ENCODE assay signal across 10 cellular contexts in the genomic region with DNA sequence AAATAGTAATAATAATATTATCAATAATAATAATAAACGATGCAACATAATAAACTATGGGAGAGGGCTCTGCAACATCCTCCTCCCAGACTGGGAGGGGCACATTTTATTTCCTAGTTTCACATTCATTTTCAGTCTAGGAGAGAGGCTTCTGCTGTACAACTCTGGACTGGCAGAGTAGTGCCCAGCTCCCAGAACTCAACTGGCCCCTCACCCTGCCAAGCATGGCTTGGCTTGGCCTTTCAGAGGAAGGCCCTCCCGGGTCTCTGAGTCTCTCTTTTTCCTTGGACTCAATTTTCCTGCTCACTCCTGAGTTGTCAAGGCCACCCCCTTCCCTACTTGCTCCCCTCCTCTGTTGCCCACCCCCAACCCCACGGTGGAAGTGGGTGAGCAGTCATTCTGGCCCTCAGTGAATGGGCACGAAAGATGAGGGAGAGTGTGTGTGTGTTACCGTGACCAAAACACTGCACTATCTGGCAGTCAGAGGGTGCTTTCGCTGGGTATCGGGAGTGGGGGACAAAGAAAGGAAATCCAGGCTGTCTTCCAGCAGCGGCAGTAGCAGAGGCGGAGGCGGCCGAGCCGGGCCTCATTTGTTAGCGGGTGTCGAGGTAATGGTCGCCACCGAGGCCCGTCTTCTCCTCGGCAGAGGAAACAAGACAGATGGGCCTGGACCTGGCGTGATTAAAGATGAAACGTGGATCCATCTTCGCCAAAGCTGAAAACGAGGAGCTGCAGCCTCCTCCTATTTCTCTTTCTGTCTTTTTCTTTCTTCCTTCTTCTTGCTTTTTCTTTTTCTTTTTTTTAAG. TPM values are rescaled to one million over a fixed set of nuclear protein-coding genes. Genes with fewer than 3 reads are reported as not detected.
DNase-seq lines count a peak whose midpoint lies in the region; ATAC-seq and TF ChIP-seq lines count a peak whose summit lies in the region.
"Had no signal": no experiment of that assay in that cellular context is flagged by ENCODE, and none has a peak within 500 bp of the region (broad histone marks: within the 10 kb centered on the region; RNA-seq: fewer than 3 reads in every experiment).

No MANE protein-coding gene starts in this region.

- H3K9me3 ChIP-seq in left lung (no peaks in the 10 kb centered on the region), thoracic aorta (no peaks in the 10 kb centered on the region)

- intact Hi-C loops in activated CD8-positive, alpha-beta T cell treated with anti-CD3 and anti-CD28 coated beads for 36 hours (cut with micrococcal nuclease) = no loop called here
- intact Hi-C loops in left lung (cut with DNase I) = no loop called here

- CTCF ChIA-PET in activated CD8-positive, alpha-beta T cell treated with anti-CD3 and anti-CD28 coated beads, Interleukin-2, amount 10 ng/mL, durations not matched to agents 7 days and 5 days (lab: Charles Lee) = interaction anchor here (1.2 kb wide), 1 partner anchor 17 kb away, joined by 3 read pairs; the partner anchor contains the start of gene HOXB5
- CTCF ChIA-PET in activated CD8-positive, alpha-beta T cell treated with anti-CD3 and anti-CD28 coated beads for 36 hours (lab: Charles Lee) = no interaction called here

- H3K27ac Mint-ChIP-seq in activated CD8-positive, alpha-beta T cell treated with anti-CD3 and anti-CD28 coated beads, Interleukin-2, amount 10 ng/mL, durations not matched to agents 7 days and 5 days = no peak overlapping the region
- no peak overlapping the region for H3K27ac Mint-ChIP-seq in activated CD8-positive, alpha-beta T cell treated with anti-CD3 and anti-CD28 coated beads for 36 hours
- no peak overlapping the region for H3K27ac Mint-ChIP-seq in type B pancreatic cell
- H3K27ac Mint-ChIP-seq: activated naive CD4-positive, alpha-beta T cell treated with anti-CD3 and anti-CD28 coated beads, Interleukin-2, amount 50 U/mL, for 72 hours had no signal

- H3K27me3 ChIP-seq in left lung = peaks cover 47 to 100% of the 10 kb centered on the region in 2 donors
- H3K27me3 ChIP-seq in thoracic aorta (replicated peaks; ENCODE audit: insufficient read depth) = no peaks in the 10 kb centered on the region

- H3K4me1 Mint-ChIP-seq in activated CD8-positive, alpha-beta T cell treated with anti-CD3 and anti-CD28 coated beads, Interleukin-2, amount 10 ng/mL, durations not matched to agents 7 days and 5 days (ENCODE audit: low read depth) = peaks cover 50% of the 10 kb centered on the region
- peaks cover 27% of the 10 kb centered on the region for H3K4me1 Mint-ChIP-seq in activated CD8-positive, alpha-beta T cell treated with anti-CD3 and anti-CD28 coated beads for 36 hours (ENCODE audit: low read depth)
- peaks cover 45% of the 10 kb centered on the region for H3K4me1 Mint-ChIP-seq in type B pancreatic cell (ENCODE audit: unreplicated experiment)

- H3K4me3 ChIP-seq in left lung (peak overlapping the region in 1 of 2 donors; percentile 46), thoracic aorta (peak overlapping the region; percentile 72)

- no peaks in the 10 kb centered on the region for H3K36me3 ChIP-seq in left lung
- H3K36me3 ChIP-seq in thoracic aorta = no peaks in the 10 kb centered on the region

- H3K4me3 Mint-ChIP-seq in activated CD8-positive, alpha-beta T cell treated with anti-CD3 and anti-CD28 coated beads, Interleukin-2, amount 10 ng/mL, durations not matched to agents 7 days and 5 days = peak overlapping the region; percentile 27
- no peak overlapping the region for H3K4me3 Mint-ChIP-seq in activated CD8-positive, alpha-beta T cell treated with anti-CD3 and anti-CD28 coated beads for 36 hours
- H3K4me3 Mint-ChIP-seq in type B pancreatic cell = no peak overlapping the region

- H3K9me3 Mint-ChIP-seq in activated CD8-positive, alpha-beta T cell treated with anti-CD3 and anti-CD28 coated beads, Interleukin-2, amount 10 ng/mL, durations not matched to agents 7 days and 5 days (ENCODE audit: insufficient read depth) = no peaks in the 10 kb centered on the region
- H3K9me3 Mint-ChIP-seq in activated CD8-positive, alpha-beta T cell treated with anti-CD3 and anti-CD28 coated beads for 36 hours = no peaks in the 10 kb centered on the region
- H3K9me3 Mint-ChIP-seq in type B pancreatic cell = no peaks in the 10 kb centered on the region
- H3K9me3 Mint-ChIP-seq: activated naive CD4-positive, alpha-beta T cell treated with anti-CD3 and anti-CD28 coated beads, Interleukin-2, amount 50 U/mL, for 72 hours had no signal

- ATAC-seq in activated CD8-positive, alpha-beta T cell treated with anti-CD3 and anti-CD28 coated beads, Interleukin-2, amount 10 ng/mL, durations not matched to agents 7 days and 5 days = no peak
- ATAC-seq in activated CD8-positive, alpha-beta T cell treated with anti-CD3 and anti-CD28 coated beads for 36 hours = no peak
- ATAC-seq in left lung (no peak), thoracic aorta (ENCODE audit: insufficient number of reproducible peaks, low FRiP score, low read depth) (no peak)
- ATAC-seq: activated naive CD4-positive, alpha-beta T cell treated with anti-CD3 and anti-CD28 coated beads, Interleukin-2, amount 50 U/mL, for 72 hours had no signal

- 14 to 26% (median 18%) methylated on average over 22 of the region's 22 CpGs for WGBS in adipose tissue, 3 donors

- DNase-seq in activated CD8-positive, alpha-beta T cell treated with anti-CD3 and anti-CD28 coated beads, Interleukin-2, amount 10 ng/mL, durations not matched to agents 7 days and 5 days = no peak
- DNase-seq in activated CD8-positive, alpha-beta T cell treated with anti-CD3 and anti-CD28 coated beads for 36 hours = no peak
- DNase-seq in left lung = no peak
- no peak for DNase-seq in thoracic aorta (ENCODE audit: low spot score)
- no peak for DNase-seq in NCI-H1694 (lab: John Stamatoyannopoulos, UW)
- no peak for DNase-seq in type B pancreatic cell (ENCODE audit: extremely low spot score, unreplicated experiment)
- no peak for DNase-seq in cerebellar nuclear complex (lab: John Stamatoyannopoulos, UW)
- DNase-seq: NCI-H446 had no signal

- POLR2A ChIA-PET in activated CD8-positive, alpha-beta T cell treated with anti-CD3 and anti-CD28 coated beads, Interleukin-2, amount 10 ng/mL, durations not matched to agents 7 days and 5 days (lab: Charles Lee) = no interaction called here
- POLR2A ChIA-PET in activated CD8-positive, alpha-beta T cell treated with anti-CD3 and anti-CD28 coated beads for 36 hours (lab: Charles Lee) = interaction anchor here (0.7 to 1.9 kb wide), 3 partner anchors 10 to 53 kb away, joined by 3 to 5 read pairs (median 3); no protein-coding TSS in a partner anchor

- no peak for TF ChIP-seq CTCF in activated CD8-positive, alpha-beta T cell treated with anti-CD3 and anti-CD28 coated beads for 36 hours (IDR thresholded peaks at IDR 0.05)
- TF ChIP-seq CTCF in left lung (IDR thresholded peaks at IDR 0.05) (no peak), thoracic aorta (IDR thresholded peaks at IDR 0.05) (no peak), type B pancreatic cell (conservative IDR thresholded peaks at IDR 0.05) (no peak)

- peaks cover 19% of the 10 kb centered on the region for H3K27me3 Mint-ChIP-seq in activated CD8-positive, alpha-beta T cell treated with anti-CD3 and anti-CD28 coated beads, Interleukin-2, amount 10 ng/mL, durations not matched to agents 7 days and 5 days (ENCODE audit: low read depth)
- H3K27me3 Mint-ChIP-seq in activated CD8-positive, alpha-beta T cell treated with anti-CD3 and anti-CD28 coated beads for 36 hours = peaks cover 21% of the 10 kb centered on the region
- peaks cover 67% of the 10 kb centered on the region for H3K27me3 Mint-ChIP-seq in type B pancreatic cell

- H3K27ac ChIP-seq in adipose tissue (ENCODE audit: low read depth, low read length) (peak overlapping the region; percentile 11), left lung (peak overlapping the region; percentile 72 to 95), thoracic aorta (peak overlapping the region; percentile 89 to 97)

- H3K4me1 ChIP-seq in left lung (peaks cover 3 to 31% of the 10 kb centered on the region in 2 donors), thoracic aorta (ENCODE audit: control insufficient read depth in 1 of 2, low read depth in 2 of 2) (peaks cover 32 to 67% of the 10 kb centered on the region in 2 donors)

- peaks cover 7% of the 10 kb centered on the region for H3K36me3 Mint-ChIP-seq in activated CD8-positive, alpha-beta T cell treated with anti-CD3 and anti-CD28 coated beads, Interleukin-2, amount 10 ng/mL, durations not matched to agents 7 days and 5 days (ENCODE audit: low read depth)
- no peaks in the 10 kb centered on the region for H3K36me3 Mint-ChIP-seq in activated CD8-positive, alpha-beta T cell treated with anti-CD3 and anti-CD28 coated beads for 36 hours (ENCODE audit: low read depth)
- H3K36me3 Mint-ChIP-seq in type B pancreatic cell = peaks cover 22% of the 10 kb centered on the region

RNA-seq across cellular contexts. Expression of gene HOXB4, which starts 2.3 kb away (rescaled TPM):
- total RNA-seq in activated CD8-positive, alpha-beta T cell treated with anti-CD3 and anti-CD28 coated beads, Interleukin-2, amount 10 ng/mL, durations not matched to agents 7 days and 5 days = 1 to 10 TPM; 5.7 to 6.1 TPM
- total RNA-seq in activated CD8-positive, alpha-beta T cell treated with anti-CD3 and anti-CD28 coated beads for 36 hours = 1 to 10 TPM; 1.7 to 2.0 TPM
- polyA plus RNA-seq in adipose tissue = 1 to 10 TPM; 1.1 to 5.4 (median 3.6) TPM
- total RNA-seq in left lung (1 to 10 TPM; 4.5 to 4.8 TPM), thoracic aorta (10 to 100 TPM in 1 of 2 donors, 1 to 10 TPM in 1; 6.2 to 11.5 TPM), type B pancreatic cell (ENCODE audit: low replicate concordance) (14.8 and 27.0 TPM in 2 replicates)

RNA-seq across cellular contexts. Expression of gene HOXB3, which starts 14.2 kb away (rescaled TPM):
- total RNA-seq in activated CD8-positive, alpha-beta T cell treated with anti-CD3 and anti-CD28 coated beads, Interleukin-2, amount 10 ng/mL, durations not matched to agents 7 days and 5 days = 10 to 100 TPM in 1 of 2 experiments, 1 to 10 TPM in 1; 8.2 to 10.3 TPM
- total RNA-seq in activated CD8-positive, alpha-beta T cell treated with anti-CD3 and anti-CD28 coated beads for 36 hours = 1 to 10 TPM; 1.4 to 2.0 TPM
- 10 to 100 TPM in 1 of 3 donors, 1 to 10 TPM in 2; 2.6 to 10.2 (median 9.6) TPM for polyA plus RNA-seq in adipose tissue
- total RNA-seq in left lung (10 to 100 TPM; 10.4 to 15.0 TPM), thoracic aorta (10 to 100 TPM; 26.8 to 33.3 TPM), type B pancreatic cell (ENCODE audit: low replicate concordance) (46.9 and 93.7 TPM in 2 replicates)

RNA-seq across cellular contexts. Expression of gene HOXB5, which starts 17.7 kb away (rescaled TPM):
- total RNA-seq in activated CD8-positive, alpha-beta T cell treated with anti-CD3 and anti-CD28 coated beads, Interleukin-2, amount 10 ng/mL, durations not matched to agents 7 days and 5 days = not detected
- total RNA-seq in activated CD8-positive, alpha-beta T cell treated with anti-CD3 and anti-CD28 coated beads for 36 hours = not detected
- 1 to 10 TPM in 2 of 3 donors, under 1 TPM in 1; 0.59 to 3.9 (median 2.2) TPM for polyA plus RNA-seq in adipose tissue
- total RNA-seq in left lung (1 to 10 TPM; 3.3 to 4.2 TPM), thoracic aorta (1 to 10 TPM in 1 of 2 donors, under 1 TPM in 1; 0.56 to 3.8 TPM), type B pancreatic cell (ENCODE audit: low replicate concordance) (10.1 and 20.8 TPM in 2 replicates)
- total RNA-seq: activated naive CD4-positive, alpha-beta T cell treated with anti-CD3 and anti-CD28 coated beads, Interleukin-2, amount 50 U/mL, for 72 hours had no signal

RNA-seq across cellular contexts. Expression of gene HOXB6, which starts 28.9 kb away (rescaled TPM):
- total RNA-seq in activated CD8-positive, alpha-beta T cell treated with anti-CD3 and anti-CD28 coated beads, Interleukin-2, amount 10 ng/mL, durations not matched to agents 7 days and 5 days = not detected
- not detected for total RNA-seq in activated CD8-positive, alpha-beta T cell treated with anti-CD3 and anti-CD28 coated beads for 36 hours
- 10 to 100 TPM in 2 of 3 donors, 1 to 10 TPM in 1; 1.8 to 14.7 (median 10.4) TPM for polyA plus RNA-seq in adipose tissue
- total RNA-seq in left lung = 1 to 10 TPM; 5.1 to 6.7 TPM
- total RNA-seq in thoracic aorta = 1 to 10 TPM; 4.2 to 9.9 TPM
- 17.6 and 20.3 TPM in 2 replicates for total RNA-seq in type B pancreatic cell (ENCODE audit: low replicate concordance)

RNA-seq across cellular contexts. Expression of gene HOXB2, which starts 31.0 kb away (rescaled TPM):
- 10 to 100 TPM; 15.7 to 17.7 TPM for total RNA-seq in activated CD8-positive, alpha-beta T cell treated with anti-CD3 and anti-CD28 coated beads, Interleukin-2, amount 10 ng/mL, durations not matched to agents 7 days and 5 days
- total RNA-seq in activated CD8-positive, alpha-beta T cell treated with anti-CD3 and anti-CD28 coated beads for 36 hours = 10 to 100 TPM; 12.6 to 13.0 TPM
- polyA plus RNA-seq in adipose tissue = 10 to 100 TPM in 2 of 3 donors, 1 to 10 TPM in 1; 5.0 to 33.9 (median 24.3) TPM
- total RNA-seq in left lung = 10 to 100 TPM in 1 of 2 donors, 1 to 10 TPM in 1; 9.7 to 11.8 TPM
- total RNA-seq in thoracic aorta = 10 to 100 TPM; 53.3 to 73.0 TPM
- 35.6 and 36.5 TPM in 2 replicates for total RNA-seq in type B pancreatic cell (ENCODE audit: low replicate concordance)

Comparison
In these comparisons a context has a peak if more than half of its experiments do, and no peak if none do; other contexts are left out.
1. H3K27ac ChIP-seq: peak in every context shown above with its lines; median percentile 93 in thoracic aorta; 84 in left lung; 11 in adipose tissue.